Comparison of ENCODE assay signal across 25 cellular contexts in genomic region chr17:38903404-38903803, GRCh38. TPM values are rescaled to one million over a fixed set of nuclear protein-coding genes. Genes with fewer than 3 reads are reported as not detected.
DNase-seq lines count a peak whose midpoint lies in the region; ATAC-seq and TF ChIP-seq lines count a peak whose summit lies in the region.
"Had no signal": no experiment of that assay in that cellular context is flagged by ENCODE, and none has a peak within 500 bp of the region (broad histone marks: within the 10 kb centered on the region; RNA-seq: fewer than 3 reads in every experiment).

No MANE protein-coding gene starts in this region.

- H3K4me3 Mint-ChIP-seq in T-cell (no peak overlapping the region), chondrocyte (ENCODE audit: unreplicated experiment) (no peak overlapping the region)
- no peak overlapping the region for H3K4me3 Mint-ChIP-seq in stimulated activated memory B cell treated with anti-CD40 and anti-IgM and Interleukin-4, amounts not matched to agents 10 μg/mL and 1 μg/mL and 100 μg/mL, for 72 hours
- H3K4me3 Mint-ChIP-seq: activated CD8-positive, alpha-beta memory T cell treated with anti-CD3 and anti-CD28 coated beads, Interleukin-2, amount 10 ng/mL, durations not matched to agents 7 days and 5 days; nephron progenitor cell; T-helper 2 cell treated with Interferon-gamma antibody and Interleukin-4, amounts not matched to agents 5 μg/mL and 100 μg/mL, for 36 hours had no signal

- no peak for DNase-seq in activated naive CD4-positive, alpha-beta T cell treated with anti-CD3 and anti-CD28 coated beads, Interleukin-2, amount 50 U/mL, for 72 hours (ENCODE audit: low spot score in 2 of 2)
- DNase-seq in activated naive CD4-positive, alpha-beta T cell treated with Interleukin-2 at 50 U/mL for 16 hours = no peak
- no peak for DNase-seq in T-cell
- no peak for DNase-seq in chondrocyte (ENCODE audit: low spot score)
- DNase-seq in effector CD8-positive, alpha-beta T cell (lab: John Stamatoyannopoulos, UW) = no peak
- DNase-seq in nucleus accumbens (lab: John Stamatoyannopoulos, UW) = no peak
- DNase-seq: activated CD4-positive, alpha-beta T cell treated with anti-CD3 and anti-CD28 coated beads for 48 hours; activated CD8-positive, alpha-beta memory T cell treated with anti-CD3 and anti-CD28 coated beads, Interleukin-2, amount 10 ng/mL, durations not matched to agents 7 days and 5 days; BE2C; body of pancreas; Calu3; DMS79 treated with DMSO at 0.1 percent for 48 hours; Kasumi-1; lower lobe of right lung; NCI-H1694; nephron progenitor cell; retina; SK-N-SH; stimulated activated CD4-positive, alpha-beta T cell treated with anti-CD3 and anti-CD28 coated beads, Interleukin-2, amount 100 ng/mL, for 24 hours; upper lobe of right lung had no signal

- H3K27ac Mint-ChIP-seq in activated naive CD4-positive, alpha-beta T cell treated with anti-CD3 and anti-CD28 coated beads, Interleukin-2, amount 50 U/mL, for 72 hours = peak overlapping the region; percentile 24 to 32
- H3K27ac Mint-ChIP-seq in T-cell (peak overlapping the region; percentile 49 to 75), chondrocyte (ENCODE audit: unreplicated experiment) (peak overlapping the region; percentile 22)
- H3K27ac Mint-ChIP-seq in stimulated activated memory B cell treated with anti-CD40 and anti-IgM and Interleukin-4, amounts not matched to agents 10 μg/mL and 1 μg/mL and 100 μg/mL, for 72 hours = peak overlapping the region; percentile 32
- H3K27ac Mint-ChIP-seq: nephron progenitor cell; T-helper 2 cell treated with Interferon-gamma antibody and Interleukin-4, amounts not matched to agents 5 μg/mL and 100 μg/mL, for 36 hours had no signal

- no peak for TF ChIP-seq CTCF in chondrocyte (IDR thresholded peaks at IDR 0.05)

- POLR2A ChIA-PET in T-cell (lab: Charles Lee) = no interaction called here

- peaks cover 9 to 37% of the 10 kb centered on the region in 2 donors for H3K36me3 Mint-ChIP-seq in activated naive CD4-positive, alpha-beta T cell treated with anti-CD3 and anti-CD28 coated beads, Interleukin-2, amount 50 U/mL, for 72 hours
- H3K36me3 Mint-ChIP-seq in T-cell = peaks cover 26% of the 10 kb centered on the region
- H3K36me3 Mint-ChIP-seq in chondrocyte (ENCODE audit: low read depth) = peaks cover 29% of the 10 kb centered on the region
- peaks cover 16% of the 10 kb centered on the region for H3K36me3 Mint-ChIP-seq in stimulated activated memory B cell treated with anti-CD40 and anti-IgM and Interleukin-4, amounts not matched to agents 10 μg/mL and 1 μg/mL and 100 μg/mL, for 72 hours

- H3K4me1 Mint-ChIP-seq in T-cell (peaks cover 52 to 71% (median 70%) of the 10 kb centered on the region in 3 donors), chondrocyte (ENCODE audit: low read depth) (peaks cover 47% of the 10 kb centered on the region)
- H3K4me1 Mint-ChIP-seq in stimulated activated memory B cell treated with anti-CD40 and anti-IgM and Interleukin-4, amounts not matched to agents 10 μg/mL and 1 μg/mL and 100 μg/mL, for 72 hours = peaks cover 50% of the 10 kb centered on the region

- H3K27me3 Mint-ChIP-seq in T-cell (no peaks in the 10 kb centered on the region), chondrocyte (ENCODE audit: low read depth) (no peaks in the 10 kb centered on the region)
- H3K27me3 Mint-ChIP-seq in stimulated activated memory B cell treated with anti-CD40 and anti-IgM and Interleukin-4, amounts not matched to agents 10 μg/mL and 1 μg/mL and 100 μg/mL, for 72 hours = no peaks in the 10 kb centered on the region
- H3K27me3 Mint-ChIP-seq: activated CD8-positive, alpha-beta memory T cell treated with anti-CD3 and anti-CD28 coated beads, Interleukin-2, amount 10 ng/mL, durations not matched to agents 7 days and 5 days had no signal

- ATAC-seq in activated naive CD4-positive, alpha-beta T cell treated with anti-CD3 and anti-CD28 coated beads, Interleukin-2, amount 50 U/mL, for 72 hours = no peak
- no peak for ATAC-seq in T-cell (replicated peaks in 1 of 4)
- ATAC-seq in stimulated activated memory B cell treated with anti-CD40 and anti-IgM and Interleukin-4, amounts not matched to agents 10 μg/mL and 1 μg/mL and 100 μg/mL, for 72 hours = no peak
- ATAC-seq in HG03442 (IDR thresholded peaks at IDR 0.05; ENCODE audit: unreplicated experiment) = no peak
- ATAC-seq: activated CD8-positive, alpha-beta memory T cell treated with anti-CD3 and anti-CD28 coated beads, Interleukin-2, amount 10 ng/mL, durations not matched to agents 7 days and 5 days; body of pancreas; HCT116; lower lobe of right lung; pancreas; upper lobe of right lung had no signal

- CTCF ChIA-PET in T-cell (lab: Charles Lee) = no interaction called here

- H3K9me3 Mint-ChIP-seq in activated naive CD4-positive, alpha-beta T cell treated with anti-CD3 and anti-CD28 coated beads, Interleukin-2, amount 50 U/mL, for 72 hours = no peaks in the 10 kb centered on the region
- H3K9me3 Mint-ChIP-seq in T-cell (no peaks in the 10 kb centered on the region), chondrocyte (ENCODE audit: low read depth) (no peaks in the 10 kb centered on the region)
- H3K9me3 Mint-ChIP-seq in stimulated activated memory B cell treated with anti-CD40 and anti-IgM and Interleukin-4, amounts not matched to agents 10 μg/mL and 1 μg/mL and 100 μg/mL, for 72 hours = no peaks in the 10 kb centered on the region
- H3K9me3 Mint-ChIP-seq: nephron progenitor cell; T-helper 2 cell treated with Interferon-gamma antibody and Interleukin-4, amounts not matched to agents 5 μg/mL and 100 μg/mL, for 36 hours had no signal

RNA-seq across cellular contexts. Expression of gene LASP1, which starts 33.5 kb away (rescaled TPM):
- 100 to 1,000 TPM; 141 to 185 TPM for total RNA-seq in activated naive CD4-positive, alpha-beta T cell treated with anti-CD3 and anti-CD28 coated beads, Interleukin-2, amount 50 U/mL, for 72 hours
- total RNA-seq in T-cell = 100 to 1,000 TPM in 4 of 5 donors, 10 to 100 TPM in 1; 97.2 to 157 (median 122) TPM
- 444 to 599 TPM (median 593 TPM) in 3 replicates for total RNA-seq in chondrocyte

RNA-seq across cellular contexts. Expression of gene RPL23, which starts 49.9 kb away (rescaled TPM):
- total RNA-seq in activated naive CD4-positive, alpha-beta T cell treated with anti-CD3 and anti-CD28 coated beads, Interleukin-2, amount 50 U/mL, for 72 hours = 1,000 to 10,000 TPM; 1,602 to 2,658 TPM
- 1,000 to 10,000 TPM; 1,638 to 2,124 (median 1,743) TPM for total RNA-seq in T-cell
- 916 to 959 TPM (median 937 TPM) in 3 replicates for total RNA-seq in chondrocyte
